ENCODE assay signal across 17 cellular contexts in the genomic region with DNA sequence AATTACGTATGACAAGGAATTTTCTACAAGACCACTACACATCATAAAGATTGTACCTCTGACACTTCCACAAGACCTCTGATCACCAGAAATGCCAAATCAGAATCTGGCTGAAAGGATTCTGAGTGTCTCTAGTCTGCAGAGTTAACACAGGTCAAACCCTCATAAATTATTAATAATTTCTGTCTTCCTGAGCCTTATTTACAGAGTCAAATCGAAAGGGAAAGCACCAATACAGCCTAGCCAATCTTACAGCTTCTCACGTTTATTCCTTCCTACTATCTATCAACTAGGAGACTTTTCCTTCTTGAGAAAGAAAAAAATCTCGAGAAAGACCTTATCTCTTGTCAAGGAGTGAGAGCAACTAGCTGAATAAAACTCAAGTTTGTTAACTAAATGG.
DNase-seq lines count a peak whose midpoint lies in the region; ATAC-seq and TF ChIP-seq lines count a peak whose summit lies in the region.
"Had no signal": no experiment of that assay in that cellular context is flagged by ENCODE, and none has a peak within 500 bp of the region (broad histone marks: within the 10 kb centered on the region; RNA-seq: fewer than 3 reads in every experiment).

No MANE protein-coding gene starts in this region.

- peak overlapping the region; percentile 32 for H3K4me2 ChIP-seq in MM.1S (ENCODE audit: low read depth, low read length)

- no peaks in the 10 kb centered on the region for H3K36me3 ChIP-seq in MM.1S (replicated peaks; ENCODE audit: insufficient read depth, low read length)
- no peaks in the 10 kb centered on the region for H3K36me3 ChIP-seq in left lung
- H3K36me3 ChIP-seq: colonic mucosa, esophagus squamous epithelium, SJCRH30 had no signal

- H3K9me3 ChIP-seq in MM.1S (replicated peaks; ENCODE audit: insufficient read depth, low read length) (no peaks in the 10 kb centered on the region), left lung (no peaks in the 10 kb centered on the region)
- H3K9me3 ChIP-seq: colonic mucosa, SJCRH30 had no signal

- no peaks in the 10 kb centered on the region for H3K36me3 Mint-ChIP-seq in osteocyte (ENCODE audit: unreplicated experiment)

- no peak overlapping the region for H3K27ac Mint-ChIP-seq in osteocyte (ENCODE audit: unreplicated experiment)
- H3K27ac Mint-ChIP-seq: HFFc6 had no signal

- no peaks in the 10 kb centered on the region for H3F3A ChIP-seq in MM.1S (ENCODE audit: insufficient read depth, low read length)

- H3K4me1 ChIP-seq in MM.1S (ENCODE audit: low read length) (no peaks in the 10 kb centered on the region), left lung (no peaks in the 10 kb centered on the region)
- H3K4me1 ChIP-seq: colonic mucosa, esophagus squamous epithelium, SJCRH30 had no signal

- H4K20me1 ChIP-seq in MM.1S (ENCODE audit: insufficient read depth, low read length): no peaks in the 10 kb centered on the region

- no peaks in the 10 kb centered on the region for H3K9me2 ChIP-seq in MM.1S (replicated peaks; ENCODE audit: insufficient read depth, low read length)

- no peaks in the 10 kb centered on the region for H3K27me3 ChIP-seq in MM.1S (replicated peaks; ENCODE audit: insufficient read depth, low read length)
- no peaks in the 10 kb centered on the region for H3K27me3 ChIP-seq in left lung
- H3K27me3 ChIP-seq: colonic mucosa, esophagus squamous epithelium, SJCRH30 had no signal

- H3K4me3 Mint-ChIP-seq in osteocyte (ENCODE audit: unreplicated experiment): no peak overlapping the region
- H3K4me3 Mint-ChIP-seq: HFFc6 had no signal

- H3K9ac ChIP-seq in MM.1S (ENCODE audit: low read length): no peak overlapping the region

- H3K27ac ChIP-seq in MM.1S (ENCODE audit: low read length): no peak overlapping the region
- H3K27ac ChIP-seq in left lung: no peak overlapping the region
- H3K27ac ChIP-seq: colonic mucosa, esophagus squamous epithelium, SJCRH30 had no signal

- peaks cover 25% of the 10 kb centered on the region for H3K9me3 Mint-ChIP-seq in osteocyte (ENCODE audit: unreplicated experiment)

- no peak overlapping the region for H3K4me3 ChIP-seq in MM.1S (ENCODE audit: low read length)
- no peak overlapping the region for H3K4me3 ChIP-seq in left lung
- H3K4me3 ChIP-seq: colonic mucosa, esophagus squamous epithelium, SJCRH30 had no signal

- H2AFZ ChIP-seq in MM.1S (ENCODE audit: low read length): 0 out of 2 replicates have a peak overlapping the region, but pooled peaks have one; percentile 18

- H3K27me3 Mint-ChIP-seq in osteocyte (ENCODE audit: unreplicated experiment): no peaks in the 10 kb centered on the region

- peak; percentile 94 for ATAC-seq in GM18870 (IDR thresholded peaks at IDR 0.05; ENCODE audit: unreplicated experiment)
- ATAC-seq in GM21526 (IDR thresholded peaks at IDR 0.05; ENCODE audit: low FRiP score, unreplicated experiment): peak; percentile 73
- peak; percentile 71 for ATAC-seq in HG03066 (IDR thresholded peaks at IDR 0.05; ENCODE audit: low read depth, unreplicated experiment)
- no peak for ATAC-seq in left lung
- ATAC-seq: left cardiac atrium had no signal

- no peaks in the 10 kb centered on the region for H3K4me1 Mint-ChIP-seq in osteocyte (ENCODE audit: unreplicated experiment)

- intact Hi-C loops in left lung (cut with DNase I): no loop called here

- no peaks in the 10 kb centered on the region for H3K79me2 ChIP-seq in MM.1S (ENCODE audit: low read length)

- TF ChIP-seq CTCF in MM.1S (IDR thresholded peaks at IDR 0.05; ENCODE audit: low read length) (no peak), left lung (IDR thresholded peaks at IDR 0.05) (no peak), osteocyte (IDR thresholded peaks at IDR 0.05) (no peak)

- DNase-seq in MM.1S: peak; percentile 11
- no peak for DNase-seq in left lung
- DNase-seq in osteocyte (ENCODE audit: extremely low spot score, unreplicated experiment): no peak
- DNase-seq in NCI-H82 (lab: John Stamatoyannopoulos, UW): no peak
- DNase-seq in NCI-H446 (lab: John Stamatoyannopoulos, UW): no peak
- DNase-seq: activated CD4-positive, alpha-beta T cell treated with anti-CD3 and anti-CD28 coated beads, Interleukin-2, amount 50 U/mL, for 1 hour; activated T-cell treated with anti-CD3 and anti-CD28 coated beads, Interleukin-2, amount 50 U/mL, for 48 hours; colonic mucosa; esophagus squamous epithelium; HFFc6; hippocampal formation; left cardiac atrium; NK-92 treated with Interleukin-12 subunit alpha and Interleukin-12 subunit beta, amount 100 ng/mL, for 24 hours; SJCRH30 had no signal
